26 cellular contexts compared by ENCODE assay signal in genomic region chrX:43573441-43574015, GRCh38.
"Had no signal": no experiment of that assay in that cellular context is flagged by ENCODE, and none has a peak within 500 bp of the region (broad histone marks: within the 10 kb centered on the region; RNA-seq: fewer than 3 reads in every experiment).

No MANE protein-coding gene starts in this region.

- ATAC-seq: activated CD4-positive, alpha-beta T cell treated with anti-CD3 and anti-CD28 coated beads for 36 hours; activated T-helper 17 cell treated with anti-CD3 and anti-CD28 coated beads, Interleukin-2, amount 50 U/mL, for 72 hours; Panc1 had no signal

- H3K4me1 Mint-ChIP-seq: activated CD4-positive, alpha-beta memory T cell treated with anti-CD3 and anti-CD28 coated beads, Interleukin-2, amount 10 ng/mL, durations not matched to agents 7 days and 5 days; activated CD4-positive, alpha-beta T cell treated with anti-CD3 and anti-CD28 coated beads for 36 hours; activated T-helper 17 cell treated with anti-CD3 and anti-CD28 coated beads, Interleukin-2, amount 50 U/mL, for 72 hours had no signal

- H3K9me3 ChIP-seq: breast epithelium, SJCRH30, SK-N-SH had no signal

- H3K4me3 Mint-ChIP-seq: activated CD4-positive, alpha-beta memory T cell treated with anti-CD3 and anti-CD28 coated beads, Interleukin-2, amount 10 ng/mL, durations not matched to agents 7 days and 5 days; activated CD4-positive, alpha-beta T cell treated with anti-CD3 and anti-CD28 coated beads for 36 hours; activated naive CD4-positive, alpha-beta T cell treated with anti-CD3 and anti-CD28 coated beads for 36 hours; activated naive CD8-positive, alpha-beta T cell; activated T-helper 17 cell treated with anti-CD3 and anti-CD28 coated beads, Interleukin-2, amount 50 U/mL, for 72 hours had no signal

- H3K27ac Mint-ChIP-seq: activated CD4-positive, alpha-beta memory T cell treated with anti-CD3 and anti-CD28 coated beads, Interleukin-2, amount 10 ng/mL, durations not matched to agents 7 days and 5 days; activated CD4-positive, alpha-beta T cell treated with anti-CD3 and anti-CD28 coated beads for 36 hours; activated naive CD4-positive, alpha-beta T cell treated with anti-CD3 and anti-CD28 coated beads for 36 hours; activated naive CD8-positive, alpha-beta T cell; activated T-helper 17 cell treated with anti-CD3 and anti-CD28 coated beads, Interleukin-2, amount 50 U/mL, for 72 hours had no signal

- H3K4me3 ChIP-seq: breast epithelium, SJCRH30 had no signal

- H3K9me3 Mint-ChIP-seq: activated CD4-positive, alpha-beta memory T cell treated with anti-CD3 and anti-CD28 coated beads, Interleukin-2, amount 10 ng/mL, durations not matched to agents 7 days and 5 days; activated naive CD4-positive, alpha-beta T cell treated with anti-CD3 and anti-CD28 coated beads for 36 hours; activated T-helper 17 cell treated with anti-CD3 and anti-CD28 coated beads, Interleukin-2, amount 50 U/mL, for 72 hours had no signal

- H3K27me3 ChIP-seq: SJCRH30 had no signal

- DNase-seq: activated CD4-positive, alpha-beta memory T cell treated with anti-CD3 and anti-CD28 coated beads, Interleukin-2, amount 10 ng/mL, durations not matched to agents 7 days and 5 days; activated CD4-positive, alpha-beta T cell treated with anti-CD3 and anti-CD28 coated beads for 36 hours; activated CD4-positive, alpha-beta T cell treated with anti-CD3 and anti-CD28 coated beads, Interleukin-2, amount 50 U/mL, for 1 hour; activated gamma-delta T cell; activated naive CD4-positive, alpha-beta T cell treated with anti-CD3 and anti-CD28 coated beads for 36 hours; activated T-cell treated with anti-CD3 and anti-CD28 coated beads for 4 hours; activated T-cell treated with anti-CD3 and anti-CD28 coated beads, Interleukin-2, amount 50 U/mL, for 48 hours; caudate nucleus; NCI-H1092; NCI-H1417; NCI-H1930; NCI-H345; NCI-H510A; NCI-H526 treated with DMSO at 0.1 percent for 48 hours; NCI-H82; Right ventricle myocardium superior; SJCRH30; SK-N-SH; T-helper 1 cell; WERI-Rb-1 had no signal

- H3K4me2 ChIP-seq: KMS-11, SK-N-SH had no signal

- H3K4me1 ChIP-seq: breast epithelium, SJCRH30 had no signal

- H3K27ac ChIP-seq: breast epithelium, KMS-11, RWPE1, SJCRH30, WERI-Rb-1 had no signal

- H3K36me3 ChIP-seq: breast epithelium, SJCRH30, WERI-Rb-1 had no signal

- H3K9ac ChIP-seq: KMS-11, SK-N-SH had no signal
